In the genomic region with DNA sequence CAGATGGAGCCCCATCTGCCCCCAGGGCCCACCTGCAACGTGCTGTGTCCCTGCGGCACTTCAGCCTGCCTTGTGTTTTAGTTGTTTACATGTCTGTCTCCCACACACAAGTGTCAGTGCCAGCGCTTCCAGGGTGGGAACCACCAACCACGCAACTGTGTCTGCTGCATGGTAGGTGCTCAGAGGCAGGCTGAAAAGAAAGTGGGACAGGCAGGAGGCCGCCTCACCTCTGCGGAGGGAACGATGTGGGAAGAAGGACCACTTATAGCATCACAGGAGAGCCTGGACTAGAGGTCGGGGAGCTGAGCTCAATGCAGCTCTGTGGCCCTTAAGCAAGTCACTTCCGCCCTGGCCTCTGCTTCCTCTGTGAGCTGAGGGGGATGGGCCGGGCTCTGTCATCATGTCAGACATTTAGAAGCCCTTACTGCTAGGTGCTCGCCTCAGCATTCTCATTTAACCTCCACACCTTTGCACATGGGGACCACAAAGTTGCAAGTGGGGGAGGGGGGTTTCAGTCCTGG, we compare ENCODE assay signal across 1 cellular context.
A peak's percentile ranks its signal among the peaks of the same experiment; 100 is the strongest.
TF ChIP-seq lines count a peak whose summit lies in the region.

No MANE protein-coding gene starts in this region.

TF ChIP-seq in K562, 482 proteins besides CTCF, POLR2A, EP300 and RAD21 (continued from another document and continues in another):
- TF ChIP-seq HMGXB4 (CRISPR knock-in tag; IDR thresholded peaks at IDR 0.05) = no peak
- no peak for TF ChIP-seq ETV6 (IDR thresholded peaks at IDR 0.05; ENCODE audit: borderline replicate concordance in 1 of 2, low read depth in 2 of 2, low read length in 1 of 2)
- no peak for TF ChIP-seq ETV6 (CRISPR knock-in tag; IDR thresholded peaks at IDR 0.05; ENCODE audit: borderline replicate concordance)
- no peak for TF ChIP-seq SAP30 (IDR thresholded peaks at IDR 0.05; ENCODE audit: borderline replicate concordance, insufficient read depth, low read depth, low read length, poor library complexity, severe bottlenecking)
- TF ChIP-seq CTBP1 (IDR thresholded peaks at IDR 0.05; ENCODE audit: borderline replicate concordance) = peak; percentile 37
- no peak for TF ChIP-seq FOS (IDR thresholded peaks at IDR 0.05; ENCODE audit: extremely low read depth, insufficient read length)
- no peak for TF ChIP-seq RBM14 (IDR thresholded peaks at IDR 0.05; ENCODE audit: borderline replicate concordance, insufficient read depth, low read depth, low read length)
- TF ChIP-seq MTA2 (IDR thresholded peaks at IDR 0.05; ENCODE audit: low read depth) = no peak
- TF ChIP-seq GATA2 (CRISPR knock-in tag; IDR thresholded peaks at IDR 0.05) = no peak
- no peak for TF ChIP-seq SIN3A (IDR thresholded peaks at IDR 0.05; ENCODE audit: borderline replicate concordance in 2 of 2, control insufficient read depth in 1 of 2, low read depth in 2 of 2, low read length in 2 of 2)
- peak; percentile 37; the same call in 1 of the 2 replicates for TF ChIP-seq KLF6 (CRISPR knock-in tag; IDR thresholded peaks at IDR 0.05; ENCODE audit: borderline replicate concordance)
- TF ChIP-seq CBX2 (IDR thresholded peaks at IDR 0.05; ENCODE audit: insufficient read depth, low read length, poor library complexity, severe bottlenecking) = no peak
- TF ChIP-seq HOXB6 (CRISPR knock-in tag; IDR thresholded peaks at IDR 0.05; ENCODE audit: borderline replicate concordance) = no peak
- no peak for TF ChIP-seq PCBP1 (IDR thresholded peaks at IDR 0.05; ENCODE audit: low read depth, low read length, poor library complexity, severe bottlenecking)
- TF ChIP-seq, protein P1, sequence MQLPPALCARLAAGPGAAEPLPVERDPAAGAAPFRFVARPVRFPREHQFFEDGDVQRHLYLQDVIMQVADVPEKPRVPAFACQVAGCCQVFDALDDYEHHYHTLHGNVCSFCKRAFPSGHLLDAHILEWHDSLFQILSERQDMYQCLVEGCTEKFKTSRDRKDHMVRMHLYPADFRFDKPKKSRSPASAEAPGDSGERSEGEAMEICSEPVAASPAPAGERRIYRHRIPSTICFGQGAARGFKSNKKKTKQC (CRISPR knock-in tag; IDR thresholded peaks at IDR 0.05) = no peak
- TF ChIP-seq MAFF (IDR thresholded peaks at IDR 0.05; ENCODE audit: low read length) = 0 out of 2 replicates have a peak, but pooled peaks have one; percentile 1
- no peak for TF ChIP-seq TAF1 (IDR thresholded peaks at IDR 0.05; ENCODE audit: control insufficient read depth, extremely low read depth, insufficient read depth, low read length, severe bottlenecking)
- no peak for TF ChIP-seq HDAC6 (IDR thresholded peaks at IDR 0.05; ENCODE audit: low read depth, low read length)
- TF ChIP-seq, protein P2, sequence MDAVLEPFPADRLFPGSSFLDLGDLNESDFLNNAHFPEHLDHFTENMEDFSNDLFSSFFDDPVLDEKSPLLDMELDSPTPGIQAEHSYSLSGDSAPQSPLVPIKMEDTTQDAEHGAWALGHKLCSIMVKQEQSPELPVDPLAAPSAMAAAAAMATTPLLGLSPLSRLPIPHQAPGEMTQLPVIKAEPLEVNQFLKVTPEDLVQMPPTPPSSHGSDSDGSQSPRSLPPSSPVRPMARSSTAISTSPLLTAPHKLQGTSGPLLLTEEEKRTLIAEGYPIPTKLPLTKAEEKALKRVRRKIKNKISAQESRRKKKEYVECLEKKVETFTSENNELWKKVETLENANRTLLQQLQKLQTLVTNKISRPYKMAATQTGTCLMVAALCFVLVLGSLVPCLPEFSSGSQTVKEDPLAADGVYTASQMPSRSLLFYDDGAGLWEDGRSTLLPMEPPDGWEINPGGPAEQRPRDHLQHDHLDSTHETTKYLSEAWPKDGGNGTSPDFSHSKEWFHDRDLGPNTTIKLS (IDR thresholded peaks at IDR 0.05; ENCODE audit: borderline replicate concordance, low read depth) = no peak; the same call in 1 of the 2 replicates
- TF ChIP-seq, protein P3, sequence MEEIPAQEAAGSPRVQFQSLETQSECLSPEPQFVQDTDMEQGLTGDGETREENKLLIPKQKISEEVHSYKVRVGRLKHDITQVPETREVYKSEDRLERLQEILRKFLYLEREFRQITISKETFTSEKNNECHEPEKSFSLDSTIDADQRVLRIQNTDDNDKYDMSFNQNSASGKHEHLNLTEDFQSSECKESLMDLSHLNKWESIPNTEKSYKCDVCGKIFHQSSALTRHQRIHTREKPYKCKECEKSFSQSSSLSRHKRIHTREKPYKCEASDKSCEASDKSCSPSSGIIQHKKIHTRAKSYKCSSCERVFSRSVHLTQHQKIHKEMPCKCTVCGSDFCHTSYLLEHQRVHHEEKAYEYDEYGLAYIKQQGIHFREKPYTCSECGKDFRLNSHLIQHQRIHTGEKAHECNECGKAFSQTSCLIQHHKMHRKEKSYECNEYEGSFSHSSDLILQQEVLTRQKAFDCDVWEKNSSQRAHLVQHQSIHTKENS (CRISPR knock-in tag; IDR thresholded peaks at IDR 0.05) = no peak
- peak; percentile 68; the same call in 1 of the 2 replicates for TF ChIP-seq SMAD4 (CRISPR knock-in tag; conservative IDR thresholded peaks at IDR 0.05)
- TF ChIP-seq SRSF9 (IDR thresholded peaks at IDR 0.05; ENCODE audit: borderline replicate concordance, low read depth, low read length) = no peak
- TF ChIP-seq, protein P4, sequence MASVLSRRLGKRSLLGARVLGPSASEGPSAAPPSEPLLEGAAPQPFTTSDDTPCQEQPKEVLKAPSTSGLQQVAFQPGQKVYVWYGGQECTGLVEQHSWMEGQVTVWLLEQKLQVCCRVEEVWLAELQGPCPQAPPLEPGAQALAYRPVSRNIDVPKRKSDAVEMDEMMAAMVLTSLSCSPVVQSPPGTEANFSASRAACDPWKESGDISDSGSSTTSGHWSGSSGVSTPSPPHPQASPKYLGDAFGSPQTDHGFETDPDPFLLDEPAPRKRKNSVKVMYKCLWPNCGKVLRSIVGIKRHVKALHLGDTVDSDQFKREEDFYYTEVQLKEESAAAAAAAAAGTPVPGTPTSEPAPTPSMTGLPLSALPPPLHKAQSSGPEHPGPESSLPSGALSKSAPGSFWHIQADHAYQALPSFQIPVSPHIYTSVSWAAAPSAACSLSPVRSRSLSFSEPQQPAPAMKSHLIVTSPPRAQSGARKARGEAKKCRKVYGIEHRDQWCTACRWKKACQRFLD (CRISPR knock-in tag; IDR thresholded peaks at IDR 0.05) = peak; percentile 77; the same call in 1 of the 2 replicates
- TF ChIP-seq ZBTB40 (IDR thresholded peaks at IDR 0.05) = peak; percentile 40
- TF ChIP-seq ZBTB40 (CRISPR knock-in tag; IDR thresholded peaks at IDR 0.05) = no peak
- TF ChIP-seq FOXK2 (conservative IDR thresholded peaks at IDR 0.05 in 1 of 2, IDR thresholded peaks at IDR 0.05 in 1 of 2; ENCODE audit: low read depth in 2 of 2) = peak; percentile 46 to 60; a peak in 3 of 4 replicates
- TF ChIP-seq NR2C2 (CRISPR knock-in tag; IDR thresholded peaks at IDR 0.05) = no peak
- TF ChIP-seq NR2C2 (tag; IDR thresholded peaks at IDR 0.05) = peak; percentile 84
- no peak for TF ChIP-seq RHOXF2B (CRISPR knock-in tag; conservative IDR thresholded peaks at IDR 0.05)
- 0 out of 2 replicates have a peak, but pooled peaks have one; percentile 46 for TF ChIP-seq CXXC5 (CRISPR knock-in tag; IDR thresholded peaks at IDR 0.05)
- TF ChIP-seq RFX5 (IDR thresholded peaks at IDR 0.05; ENCODE audit: low read depth, low read length) = no peak
- no peak for TF ChIP-seq SP1 (CRISPR knock-in tag; IDR thresholded peaks at IDR 0.05)
- TF ChIP-seq BCOR (IDR thresholded peaks at IDR 0.05) = no peak
- no peak for TF ChIP-seq ERF (CRISPR knock-in tag; IDR thresholded peaks at IDR 0.05)
- TF ChIP-seq ZNF354B (CRISPR knock-in tag; IDR thresholded peaks at IDR 0.05) = no peak
- no peak for TF ChIP-seq ZNF75A (CRISPR knock-in tag; IDR thresholded peaks at IDR 0.05)
- TF ChIP-seq, protein P5, sequence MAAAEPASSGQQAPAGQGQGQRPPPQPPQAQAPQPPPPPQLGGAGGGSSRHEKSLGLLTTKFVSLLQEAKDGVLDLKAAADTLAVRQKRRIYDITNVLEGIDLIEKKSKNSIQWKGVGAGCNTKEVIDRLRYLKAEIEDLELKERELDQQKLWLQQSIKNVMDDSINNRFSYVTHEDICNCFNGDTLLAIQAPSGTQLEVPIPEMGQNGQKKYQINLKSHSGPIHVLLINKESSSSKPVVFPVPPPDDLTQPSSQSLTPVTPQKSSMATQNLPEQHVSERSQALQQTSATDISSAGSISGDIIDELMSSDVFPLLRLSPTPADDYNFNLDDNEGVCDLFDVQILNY (CRISPR knock-in tag; IDR thresholded peaks at IDR 0.05) = no peak
- TF ChIP-seq SIRT6 (IDR thresholded peaks at IDR 0.05; ENCODE audit: low read depth, low read length) = no peak
- TF ChIP-seq, protein P6, sequence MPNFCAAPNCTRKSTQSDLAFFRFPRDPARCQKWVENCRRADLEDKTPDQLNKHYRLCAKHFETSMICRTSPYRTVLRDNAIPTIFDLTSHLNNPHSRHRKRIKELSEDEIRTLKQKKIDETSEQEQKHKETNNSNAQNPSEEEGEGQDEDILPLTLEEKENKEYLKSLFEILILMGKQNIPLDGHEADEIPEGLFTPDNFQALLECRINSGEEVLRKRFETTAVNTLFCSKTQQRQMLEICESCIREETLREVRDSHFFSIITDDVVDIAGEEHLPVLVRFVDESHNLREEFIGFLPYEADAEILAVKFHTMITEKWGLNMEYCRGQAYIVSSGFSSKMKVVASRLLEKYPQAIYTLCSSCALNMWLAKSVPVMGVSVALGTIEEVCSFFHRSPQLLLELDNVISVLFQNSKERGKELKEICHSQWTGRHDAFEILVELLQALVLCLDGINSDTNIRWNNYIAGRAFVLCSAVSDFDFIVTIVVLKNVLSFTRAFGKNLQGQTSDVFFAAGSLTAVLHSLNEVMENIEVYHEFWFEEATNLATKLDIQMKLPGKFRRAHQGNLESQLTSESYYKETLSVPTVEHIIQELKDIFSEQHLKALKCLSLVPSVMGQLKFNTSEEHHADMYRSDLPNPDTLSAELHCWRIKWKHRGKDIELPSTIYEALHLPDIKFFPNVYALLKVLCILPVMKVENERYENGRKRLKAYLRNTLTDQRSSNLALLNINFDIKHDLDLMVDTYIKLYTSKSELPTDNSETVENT (CRISPR knock-in tag; IDR thresholded peaks at IDR 0.05) = no peak
- TF ChIP-seq HIVEP1 (CRISPR knock-in tag; IDR thresholded peaks at IDR 0.05) = 0 out of 2 replicates have a peak, but pooled peaks have one; percentile 10
